In the genomic region with DNA sequence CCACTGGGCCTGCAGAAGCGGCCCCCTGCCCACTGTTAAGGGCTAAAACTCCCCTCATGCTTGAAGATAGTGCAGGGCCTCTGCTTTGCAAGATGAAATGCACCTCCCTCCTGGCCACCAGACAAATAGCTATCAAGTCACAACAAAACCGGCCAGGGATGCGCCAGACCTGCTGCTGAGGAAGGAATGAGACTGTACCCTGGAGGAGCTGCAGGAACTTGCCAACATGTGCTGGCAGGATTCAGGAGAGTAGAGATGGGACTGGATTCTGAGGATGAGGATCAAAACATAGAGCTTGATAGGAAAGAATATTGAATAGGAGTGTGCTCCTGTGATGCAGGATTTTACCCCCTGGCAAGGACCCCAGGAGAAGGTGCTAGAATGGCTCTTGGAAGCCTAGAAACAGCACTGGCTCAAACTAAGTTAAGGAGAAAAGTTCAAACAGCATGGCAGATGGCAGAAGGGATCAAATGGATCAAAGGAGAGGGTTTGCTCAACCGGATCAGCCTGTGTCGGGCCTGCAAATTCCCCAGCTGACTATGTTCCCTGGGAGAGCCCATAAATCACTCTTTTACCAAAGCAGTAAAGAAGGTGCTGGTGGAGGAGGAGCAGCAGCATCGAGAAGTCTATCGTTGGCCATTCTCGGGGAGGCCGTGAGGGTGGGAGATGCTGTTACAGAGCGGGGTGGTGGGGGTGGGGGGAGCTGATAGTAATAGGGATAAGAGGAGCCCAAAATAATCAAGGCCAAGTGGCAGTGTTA, we compare ENCODE assay signal across 1 cellular context.
TF ChIP-seq lines count a peak whose summit lies in the region.

No MANE protein-coding gene starts in this region.

TF ChIP-seq in H1, 55 proteins besides CTCF, POLR2A, EP300 and RAD21:
- TF ChIP-seq CBX8 (IDR thresholded peaks at IDR 0.05; ENCODE audit: borderline replicate concordance, low read depth, low read length) (no peak), YY1 (IDR thresholded peaks at IDR 0.05; ENCODE audit: low read depth, low read length) (no peak)
